Comparison of ENCODE assay signal across 16 cellular contexts in the genomic region with DNA sequence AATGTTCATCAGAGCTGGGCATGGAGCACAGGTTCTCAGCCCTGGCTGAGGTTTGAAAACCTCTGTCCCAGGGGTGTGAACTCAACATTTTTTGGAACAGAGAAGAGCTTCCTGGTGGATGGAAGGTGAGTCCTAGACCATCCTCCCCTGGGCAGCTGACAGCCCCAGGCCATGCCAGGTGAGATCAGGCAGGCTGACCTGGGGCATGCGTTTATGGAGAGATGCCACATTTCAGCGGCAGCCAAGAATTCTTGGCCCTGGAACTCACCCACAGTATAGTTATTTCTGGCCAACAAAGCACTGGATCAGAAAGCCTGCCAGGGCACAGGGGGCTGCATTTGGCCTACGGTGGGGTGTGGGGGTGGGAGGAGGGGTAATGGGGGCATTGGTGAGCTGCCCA.
"Had no signal": no experiment of that assay in that cellular context is flagged by ENCODE, and none has a peak within 500 bp of the region (broad histone marks: within the 10 kb centered on the region; RNA-seq: fewer than 3 reads in every experiment).

No MANE protein-coding gene starts in this region.

- H3K36me3 Mint-ChIP-seq: brain had no signal

- H3K4me1 Mint-ChIP-seq: brain, neural crest cell had no signal

- DNase-seq: activated CD4-positive, alpha-beta T cell treated with anti-CD3 and anti-CD28 coated beads for 4 hours; activated naive CD4-positive, alpha-beta T cell treated with anti-CD3 and anti-CD28 coated beads, Interleukin-2, amount 50 U/mL, for 16 hours; dermis blood vessel endothelial cell; foreskin fibroblast; glutamatergic neuron; mesendoderm; T-helper 1 cell; tibial artery; uterus; WERI-Rb-1 had no signal

- H3K4me1 ChIP-seq: uterus had no signal

- H3K27ac ChIP-seq: ovary, skin epidermis, tibial artery, uterus, WERI-Rb-1 had no signal

- H3K4me3 Mint-ChIP-seq: activated CD8-positive, alpha-beta T cell treated with anti-CD3 and anti-CD28 coated beads, Interleukin-2, amount 10 ng/mL, durations not matched to agents 7 days and 5 days; brain; neural crest cell had no signal

- H3K27me3 ChIP-seq: ovary, tibial artery, uterus had no signal

- H3K27ac Mint-ChIP-seq: activated CD8-positive, alpha-beta T cell treated with anti-CD3 and anti-CD28 coated beads, Interleukin-2, amount 10 ng/mL, durations not matched to agents 7 days and 5 days; brain had no signal

- ATAC-seq: activated CD8-positive, alpha-beta T cell treated with anti-CD3 and anti-CD28 coated beads, Interleukin-2, amount 10 ng/mL, durations not matched to agents 7 days and 5 days; esophagus mucosa had no signal

- H3K4me3 ChIP-seq: ovary, skin epidermis, tibial artery, uterus had no signal

- H3K9me3 ChIP-seq: ovary, tibial artery, uterus had no signal

- H3K36me3 ChIP-seq: ovary, tibial artery, uterus, WERI-Rb-1 had no signal
